In genomic region chr6:31464252-31465184, GRCh38 we compare ENCODE assay signal across 1 cellular context.
TF ChIP-seq lines count a peak whose summit lies in the region.

No MANE protein-coding gene starts in this region.

TF ChIP-seq in WTC11, 78 proteins besides CTCF, POLR2A, EP300 and RAD21 (continued from another document):
- no peak for TF ChIP-seq MLX (CRISPR knock-in tag; IDR thresholded peaks at IDR 0.05)
